ENCODE assay signal across 1 cellular context in genomic region chr1:195849180-195849579, GRCh38.
TF ChIP-seq lines count a peak whose summit lies in the region.

No MANE protein-coding gene starts in this region.

TF ChIP-seq in H1, 55 proteins besides CTCF, POLR2A, EP300 and RAD21 (continued from another document):
- TF ChIP-seq PHF8 (conservative IDR thresholded peaks at IDR 0.05; ENCODE audit: low read depth, low read length) (no peak), KDM4A (IDR thresholded peaks at IDR 0.05; ENCODE audit: low read depth, low read length, severe bottlenecking) (no peak), SP2 (IDR thresholded peaks at IDR 0.05; ENCODE audit: low read length) (no peak), EZH2 (IDR thresholded peaks at IDR 0.05; ENCODE audit: low read depth, low read length, severe bottlenecking) (no peak), RXRA (IDR thresholded peaks at IDR 0.05; ENCODE audit: insufficient read depth, low read depth, low read length) (no peak), CEBPB (IDR thresholded peaks at IDR 0.05; ENCODE audit: low read depth, low read length) (no peak), CHD7 (IDR thresholded peaks at IDR 0.05; ENCODE audit: insufficient replicate concordance, low read length) (no peak)
